Comparison of ENCODE assay signal across 7 cellular contexts in genomic region chr17:82457790-82458129, GRCh38. TPM values are rescaled to one million over a fixed set of nuclear protein-coding genes. Genes with fewer than 3 reads are reported as not detected.
DNase-seq lines count a peak whose midpoint lies in the region; ATAC-seq lines count a peak whose summit lies in the region.

No MANE protein-coding gene starts in this region.

- peak overlapping the region; percentile 94 for H3K4me3 Mint-ChIP-seq in activated T-helper 17 cell treated with anti-CD3 and anti-CD28 coated beads, Interleukin-2, amount 50 U/mL, for 72 hours
- H3K4me3 Mint-ChIP-seq in stimulated activated naive B cell treated with anti-CD40 and anti-IgM and Interleukin-4, amounts not matched to agents 10 μg/mL and 1 μg/mL and 100 μg/mL, for 72 hours, result peak overlapping the region; percentile 93 to 94

- peaks cover 23% of the 10 kb centered on the region for H3K4me1 Mint-ChIP-seq in activated T-helper 17 cell treated with anti-CD3 and anti-CD28 coated beads, Interleukin-2, amount 50 U/mL, for 72 hours
- H3K4me1 Mint-ChIP-seq in stimulated activated naive B cell treated with anti-CD40 and anti-IgM and Interleukin-4, amounts not matched to agents 10 μg/mL and 1 μg/mL and 100 μg/mL, for 72 hours, result peaks cover 16 to 37% of the 10 kb centered on the region in 2 donors

- H3K27me3 ChIP-seq in iPS-18a (ENCODE audit: control insufficient read depth, insufficient read depth, low read length), result no peaks in the 10 kb centered on the region

- no peaks in the 10 kb centered on the region for H3K4me1 ChIP-seq in iPS-18a (ENCODE audit: control insufficient read depth, low read depth, low read length)

- DNase-seq in stimulated activated naive B cell treated with anti-CD40 and anti-IgM and Interleukin-4, amounts not matched to agents 10 μg/mL and 1 μg/mL and 100 μg/mL, for 72 hours, result no peak
- no peak for DNase-seq in C1 segment of cervical spinal cord (lab: John Stamatoyannopoulos, UW)
- no peak for DNase-seq in NCI-H2029 treated with DMSO at 0.1 percent for 48 hours (lab: John Stamatoyannopoulos, UW)

- H3K27ac ChIP-seq in iPS-18a (ENCODE audit: low read length), result no peak overlapping the region

- H3K36me3 ChIP-seq in iPS-18a (ENCODE audit: control insufficient read depth, low read depth, low read length), result peaks cover 17% of the 10 kb centered on the region

- peak overlapping the region; percentile 97 for H3K27ac Mint-ChIP-seq in activated T-helper 17 cell treated with anti-CD3 and anti-CD28 coated beads, Interleukin-2, amount 50 U/mL, for 72 hours
- H3K27ac Mint-ChIP-seq in stimulated activated naive B cell treated with anti-CD40 and anti-IgM and Interleukin-4, amounts not matched to agents 10 μg/mL and 1 μg/mL and 100 μg/mL, for 72 hours, result peak overlapping the region; percentile 97

- H3K27me3 Mint-ChIP-seq in activated T-helper 17 cell treated with anti-CD3 and anti-CD28 coated beads, Interleukin-2, amount 50 U/mL, for 72 hours, result no peaks in the 10 kb centered on the region
- H3K27me3 Mint-ChIP-seq in stimulated activated naive B cell treated with anti-CD40 and anti-IgM and Interleukin-4, amounts not matched to agents 10 μg/mL and 1 μg/mL and 100 μg/mL, for 72 hours, result no peaks in the 10 kb centered on the region

- ATAC-seq in HG03457 (IDR thresholded peaks at IDR 0.05; ENCODE audit: unreplicated experiment) (peak; percentile 0), HG03108 (IDR thresholded peaks at IDR 0.05; ENCODE audit: unreplicated experiment) (no peak)
- ATAC-seq in activated T-helper 17 cell treated with anti-CD3 and anti-CD28 coated beads, Interleukin-2, amount 50 U/mL, for 72 hours (replicated peaks), result no peak
- ATAC-seq in stimulated activated naive B cell treated with anti-CD40 and anti-IgM and Interleukin-4, amounts not matched to agents 10 μg/mL and 1 μg/mL and 100 μg/mL, for 72 hours (replicated peaks), result peak; percentile 19 to 20

- H3K36me3 Mint-ChIP-seq in activated T-helper 17 cell treated with anti-CD3 and anti-CD28 coated beads, Interleukin-2, amount 50 U/mL, for 72 hours (ENCODE audit: low read depth), result peaks cover 53% of the 10 kb centered on the region
- H3K36me3 Mint-ChIP-seq in stimulated activated naive B cell treated with anti-CD40 and anti-IgM and Interleukin-4, amounts not matched to agents 10 μg/mL and 1 μg/mL and 100 μg/mL, for 72 hours, result peaks cover 14 to 15% of the 10 kb centered on the region in 2 donors

- H3K4me3 ChIP-seq in iPS-18a (ENCODE audit: low read length), result peak overlapping the region; percentile 83

- peak overlapping the region; percentile 82 for H3K9ac ChIP-seq in iPS-18a (ENCODE audit: low read length)

- no peaks in the 10 kb centered on the region for H3K9me3 ChIP-seq in iPS-18a (ENCODE audit: control insufficient read depth, low read depth, low read length)

- no peaks in the 10 kb centered on the region for H3K9me3 Mint-ChIP-seq in activated T-helper 17 cell treated with anti-CD3 and anti-CD28 coated beads, Interleukin-2, amount 50 U/mL, for 72 hours
- no peaks in the 10 kb centered on the region for H3K9me3 Mint-ChIP-seq in stimulated activated naive B cell treated with anti-CD40 and anti-IgM and Interleukin-4, amounts not matched to agents 10 μg/mL and 1 μg/mL and 100 μg/mL, for 72 hours

RNA-seq across cellular contexts. Expression of gene NARF, which starts 0.8 kb away (rescaled TPM):
- total RNA-seq in activated T-helper 17 cell treated with anti-CD3 and anti-CD28 coated beads, Interleukin-2, amount 50 U/mL, for 72 hours, result 100 to 1,000 TPM; 164 to 194 TPM

RNA-seq across cellular contexts. Expression of gene CYBC1, which starts 7.2 kb away (rescaled TPM):
- 100 to 1,000 TPM; 297 to 323 TPM for total RNA-seq in activated T-helper 17 cell treated with anti-CD3 and anti-CD28 coated beads, Interleukin-2, amount 50 U/mL, for 72 hours

RNA-seq across cellular contexts. Expression of gene OGFOD3, which starts 39.4 kb away (rescaled TPM):
- total RNA-seq in activated T-helper 17 cell treated with anti-CD3 and anti-CD28 coated beads, Interleukin-2, amount 50 U/mL, for 72 hours, result 10 to 100 TPM; 16.2 to 20.7 TPM

RNA-seq across cellular contexts. Expression of gene HEXD, which starts 39.6 kb away (rescaled TPM):
- total RNA-seq in activated T-helper 17 cell treated with anti-CD3 and anti-CD28 coated beads, Interleukin-2, amount 50 U/mL, for 72 hours, result 10 to 100 TPM; 25.1 to 31.9 TPM

Comparison
In these comparisons a context has a peak if more than half of its experiments do, and no peak if none do; other contexts are left out.
1. ATAC-seq: peak in HG03457 (single experiment) and stimulated activated naive B cell treated with anti-CD40 and anti-IgM and Interleukin-4, amounts not matched to agents 10 μg/mL and 1 μg/mL and 100 μg/mL, for 72 hours (2 of 2); none in activated T-helper 17 cell treated with anti-CD3 and anti-CD28 coated beads, Interleukin-2, amount 50 U/mL, for 72 hours (single experiment) and HG03108 (single experiment).